Comparison of ENCODE assay signal across 10 cellular contexts in the genomic region with DNA sequence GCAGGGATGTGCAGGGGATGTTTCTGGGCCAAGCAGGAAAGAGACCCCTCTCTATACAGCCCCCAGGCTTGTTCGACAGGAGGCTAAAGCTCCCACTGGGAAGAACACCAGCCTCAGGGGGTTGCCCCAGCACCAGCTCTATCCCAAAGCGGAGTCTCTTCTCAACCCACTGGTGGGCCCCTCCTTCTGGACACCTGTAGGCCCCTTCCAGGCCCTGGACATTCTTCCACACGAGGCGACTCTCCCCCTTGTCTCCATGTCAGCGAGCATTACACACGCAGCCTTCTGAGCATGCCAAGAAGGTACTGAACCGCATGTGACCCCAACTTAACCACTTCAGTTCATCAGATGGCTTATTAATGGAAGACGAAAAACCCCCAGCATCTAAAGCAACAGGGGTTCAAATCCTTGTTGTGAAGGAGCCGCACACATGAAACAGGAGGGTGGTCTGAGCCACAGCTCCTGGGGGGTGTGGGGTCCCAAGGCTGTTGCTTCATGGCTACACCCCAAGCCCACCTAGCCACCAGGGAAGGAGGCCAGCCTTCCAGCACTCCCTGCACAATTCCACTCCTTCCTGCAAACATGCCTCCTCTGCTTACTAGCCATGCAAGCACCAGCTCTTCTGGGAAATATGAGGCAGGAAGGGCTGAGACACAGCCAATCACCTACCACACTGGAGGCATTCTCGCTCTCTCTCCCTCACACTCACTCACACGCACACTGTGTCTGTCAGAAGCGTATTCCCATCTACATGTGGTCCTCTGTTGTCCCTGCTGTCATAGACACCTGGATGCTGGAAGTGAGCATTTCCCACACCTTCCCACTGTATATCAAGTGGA.
A peak's percentile ranks its signal among the peaks of the same experiment; 100 is the strongest.
DNase-seq lines count a peak whose midpoint lies in the region; ATAC-seq and TF ChIP-seq lines count a peak whose summit lies in the region.
"Had no signal": no experiment of that assay in that cellular context is flagged by ENCODE, and none has a peak within 500 bp of the region (broad histone marks: within the 10 kb centered on the region; RNA-seq: fewer than 3 reads in every experiment).

No MANE protein-coding gene starts in this region.

- H3K27me3 Mint-ChIP-seq in glutamatergic neuron (ENCODE audit: unreplicated experiment), result peaks cover 29% of the 10 kb centered on the region

- ATAC-seq in GM21515 (IDR thresholded peaks at IDR 0.05; ENCODE audit: unreplicated experiment), result no peak

- H3K4me2 ChIP-seq in BLaER1 treated with 17β-estradiol and CSF1 and Interleukin-3, amounts not matched to agents 10 nM and 100 nM, result peak overlapping the region; percentile 91 to 99 (median 97)
- H3K4me2 ChIP-seq: KMS-11 had no signal

- H3K4me3 Mint-ChIP-seq in glutamatergic neuron (ENCODE audit: unreplicated experiment), result peak overlapping the region; percentile 50

- H3K27ac ChIP-seq in BLaER1 treated with 17β-estradiol and CSF1 and Interleukin-3, amounts not matched to agents 10 nM and 100 nM, result peak overlapping the region in 5 of 11 experiments; percentile 4 to 40 (median 6); a peak in 3 of 22 replicates
- peak overlapping the region; percentile 88 for H3K27ac ChIP-seq in WERI-Rb-1
- peak overlapping the region; percentile 92 for H3K27ac ChIP-seq in neutrophil
- H3K27ac ChIP-seq: KMS-11 had no signal

- peaks cover 27% of the 10 kb centered on the region for H3K9me3 Mint-ChIP-seq in glutamatergic neuron (ENCODE audit: unreplicated experiment)

- peaks cover 0 to 15% (median 3%) of the 10 kb centered on the region in 11 experiments; a peak in 7 of 22 replicates for H3K36me3 ChIP-seq in BLaER1 treated with 17β-estradiol and CSF1 and Interleukin-3, amounts not matched to agents 10 nM and 100 nM
- H3K36me3 ChIP-seq in WERI-Rb-1 (peaks cover 5% of the 10 kb centered on the region; the same call in 1 of the 2 replicates), neutrophil (no peaks in the 10 kb centered on the region)

- H3K4me1 ChIP-seq in BLaER1 treated with 17β-estradiol and CSF1 and Interleukin-3, amounts not matched to agents 10 nM and 100 nM, result peaks cover 68 to 74% (median 71%) of the 10 kb centered on the region in 10 experiments
- H3K4me1 ChIP-seq in neutrophil (ENCODE audit: control insufficient read depth in 1 of 2, insufficient read depth in 1 of 2, low read depth in 1 of 2, low read length in 1 of 2), result peaks cover 69 to 83% of the 10 kb centered on the region in 2 experiments

- H3K4me1 Mint-ChIP-seq in glutamatergic neuron (ENCODE audit: low read depth, unreplicated experiment), result peaks cover 30% of the 10 kb centered on the region

- H3K36me3 Mint-ChIP-seq in glutamatergic neuron (ENCODE audit: unreplicated experiment), result peaks cover 3% of the 10 kb centered on the region

- peaks cover 60 to 73% (median 70%) of the 10 kb centered on the region in 11 experiments; a peak in 21 of 22 replicates for H4K20me1 ChIP-seq in BLaER1 treated with 17β-estradiol and CSF1 and Interleukin-3, amounts not matched to agents 10 nM and 100 nM

- H3K27me3 ChIP-seq in BLaER1 treated with 17β-estradiol and CSF1 and Interleukin-3, amounts not matched to agents 10 nM and 100 nM, result no peaks in the 10 kb centered on the region
- H3K27me3 ChIP-seq in WERI-Rb-1 (ENCODE audit: insufficient read depth, low read depth, severe bottlenecking) (no peaks in the 10 kb centered on the region), neutrophil (no peaks in the 10 kb centered on the region)
- H3K27me3 ChIP-seq: testis had no signal

- TF ChIP-seq CTCF in WERI-Rb-1 (IDR thresholded peaks at IDR 0.05; ENCODE audit: low read depth, low read length) (no peak), glutamatergic neuron (IDR thresholded peaks at IDR 0.05; ENCODE audit: partially characterized antibody, unreplicated experiment) (no peak), neutrophil (IDR thresholded peaks at IDR 0.05) (no peak)

- peak overlapping the region in 8 of 10 experiments; percentile 1 to 95 (median 86); a peak in 11 of 20 replicates for H3K4me3 ChIP-seq in BLaER1 treated with 17β-estradiol and CSF1 and Interleukin-3, amounts not matched to agents 10 nM and 100 nM
- H3K4me3 ChIP-seq in WERI-Rb-1 (ENCODE audit: low read depth, low read length) (peak overlapping the region; percentile 52), neutrophil (ENCODE audit: low read depth in 1 of 2, low read length in 1 of 2) (peak overlapping the region in 1 of 2 experiments; percentile 90)
- H3K4me3 ChIP-seq: testis had no signal

- peak overlapping the region; percentile 3 for H3K27ac Mint-ChIP-seq in glutamatergic neuron (ENCODE audit: unreplicated experiment)

- DNase-seq in WERI-Rb-1, result no peak
- no peak for DNase-seq in glutamatergic neuron
- no peak for DNase-seq in ureter (ENCODE audit: low spot score)
- no peak for DNase-seq in NCI-H1930 (lab: John Stamatoyannopoulos, UW)
- DNase-seq in OCI-M2 (lab: John Stamatoyannopoulos, UW; ENCODE audit: unreplicated experiment), result no peak
- DNase-seq: testis had no signal

- H3K9me3 ChIP-seq in BLaER1 treated with 17β-estradiol and CSF1 and Interleukin-3, amounts not matched to agents 10 nM and 100 nM (replicated peaks in 1 of 11), result no peaks in the 10 kb centered on the region
- no peaks in the 10 kb centered on the region for H3K9me3 ChIP-seq in WERI-Rb-1 (ENCODE audit: severe bottlenecking)
- no peaks in the 10 kb centered on the region for H3K9me3 ChIP-seq in neutrophil
- H3K9me3 ChIP-seq: testis had no signal

- H3K9ac ChIP-seq in BLaER1 treated with 17β-estradiol and CSF1 and Interleukin-3, amounts not matched to agents 10 nM and 100 nM, result peak overlapping the region; percentile 40 to 97 (median 80); a peak in 18 of 22 replicates
- H3K9ac ChIP-seq: KMS-11 had no signal
